In genomic region chr12:84842406-84843013, GRCh38 we compare ENCODE assay signal across 8 cellular contexts.
DNase-seq lines count a peak whose midpoint lies in the region; ATAC-seq, FAIRE-seq and TF ChIP-seq lines count a peak whose summit lies in the region.

No MANE protein-coding gene starts in this region.

- TF ChIP-seq POLR2A in esophagus muscularis mucosa (IDR thresholded peaks at IDR 0.05; ENCODE audit: low read depth) = no peak
- TF ChIP-seq POLR2A in prostate gland (IDR thresholded peaks at IDR 0.05) = no peak

- no peak overlapping the region for H3K4me3 Mint-ChIP-seq in activated T-cell treated with anti-CD3 and anti-CD28 coated beads, Interleukin-2, amount 50 U/mL, for 4 hours

- no peaks in the 10 kb centered on the region for H3K36me3 Mint-ChIP-seq in activated T-cell treated with anti-CD3 and anti-CD28 coated beads, Interleukin-2, amount 50 U/mL, for 4 hours (ENCODE audit: insufficient read depth)

- no peaks in the 10 kb centered on the region for H3K9me3 ChIP-seq in esophagus muscularis mucosa
- no peaks in the 10 kb centered on the region for H3K9me3 ChIP-seq in prostate gland

- no peaks in the 10 kb centered on the region for H3K4me1 ChIP-seq in esophagus muscularis mucosa
- H3K4me1 ChIP-seq in prostate gland (replicated peaks) = no peaks in the 10 kb centered on the region

- peak; percentile 95 for FAIRE-seq in G401.6 (lab: Jason Lieb, UNC)
- peak; percentile 63 for FAIRE-seq in RCC 7860 (lab: Jason Lieb, UNC)

- peaks cover 8% of the 10 kb centered on the region for H3K4me1 Mint-ChIP-seq in activated T-cell treated with anti-CD3 and anti-CD28 coated beads, Interleukin-2, amount 50 U/mL, for 4 hours (ENCODE audit: low read depth)

- no peak overlapping the region for H3K27ac ChIP-seq in esophagus muscularis mucosa (replicated peaks in 1 of 4)
- no peak overlapping the region for H3K27ac ChIP-seq in prostate gland

- H3K9me3 Mint-ChIP-seq in activated T-cell treated with anti-CD3 and anti-CD28 coated beads, Interleukin-2, amount 50 U/mL, for 4 hours = no peaks in the 10 kb centered on the region

- H3K4me3 ChIP-seq in Jurkat, Clone E6-1 (ENCODE audit: low read length) = no peak overlapping the region
- no peak overlapping the region for H3K4me3 ChIP-seq in esophagus muscularis mucosa
- no peak overlapping the region for H3K4me3 ChIP-seq in prostate gland

- peak; percentile 80 for ATAC-seq in GM21723 (IDR thresholded peaks at IDR 0.05; ENCODE audit: unreplicated experiment)
- no peak for ATAC-seq in activated T-cell treated with anti-CD3 and anti-CD28 coated beads, Interleukin-2, amount 50 U/mL, for 4 hours

- H3K27me3 Mint-ChIP-seq in activated T-cell treated with anti-CD3 and anti-CD28 coated beads, Interleukin-2, amount 50 U/mL, for 4 hours (ENCODE audit: low read depth) = no peaks in the 10 kb centered on the region

- no peaks in the 10 kb centered on the region for H3K36me3 ChIP-seq in esophagus muscularis mucosa
- no peaks in the 10 kb centered on the region for H3K36me3 ChIP-seq in prostate gland

- peak; percentile 24 for DNase-seq in Jurkat, Clone E6-1 (ENCODE audit: low read depth, low spot score)
- peak; percentile 13 for DNase-seq in RCC 7860 (ENCODE audit: low spot score)
- DNase-seq in esophagus muscularis mucosa (ENCODE audit: extremely low spot score) = no peak
- DNase-seq in prostate gland (ENCODE audit: low spot score) = no peak
- DNase-seq in activated T-cell treated with anti-CD3 and anti-CD28 coated beads, Interleukin-2, amount 50 U/mL, for 4 hours = no peak
- DNase-seq in ureter (ENCODE audit: low spot score) = no peak

- TF ChIP-seq CTCF in esophagus muscularis mucosa (IDR thresholded peaks at IDR 0.05) (peak; percentile 15 to 61 (median 35)), prostate gland (IDR thresholded peaks at IDR 0.05) (peak in 3 of 4 experiments; percentile 20 to 55 (median 35))

- H3K27me3 ChIP-seq in esophagus muscularis mucosa (no peaks in the 10 kb centered on the region), prostate gland (replicated peaks; ENCODE audit: insufficient read depth) (no peaks in the 10 kb centered on the region)

- no peak for TF ChIP-seq EP300 in esophagus muscularis mucosa (IDR thresholded peaks at IDR 0.05)

- 95% methylated on average over 2 of the region's 2 CpGs for WGBS in esophagus muscularis mucosa
- WGBS in prostate gland = 96% methylated on average over 2 of the region's 2 CpGs

- intact Hi-C loops in esophagus muscularis mucosa (cut with DNase I) (no loop called here), prostate gland (cut with DNase I) (no loop called here)

Comparison
In these comparisons a context has a peak if more than half of its experiments do, and no peak if none do; other contexts are left out.
1. DNase-seq: peak in Jurkat, Clone E6-1 (single experiment) and RCC 7860 (single experiment); none in esophagus muscularis mucosa (single experiment), prostate gland (single experiment), activated T-cell treated with anti-CD3 and anti-CD28 coated beads, Interleukin-2, amount 50 U/mL, for 4 hours (single experiment) and ureter (single experiment).